In genomic region chr3:12750223-12750622, GRCh38 we compare ENCODE assay signal across 8 cellular contexts. TPM values are rescaled to one million over a fixed set of nuclear protein-coding genes. Genes with fewer than 3 reads are reported as not detected.
DNase-seq lines count a peak whose midpoint lies in the region; ATAC-seq and TF ChIP-seq lines count a peak whose summit lies in the region.

No MANE protein-coding gene starts in this region.

- no TSS peak for BruUV-seq in MCF 10A (replicated peaks; lab: Mats Ljungman, UMichigan)

- TF ChIP-seq CTCF in GM12865 (IDR thresholded peaks at IDR 0.05; ENCODE audit: insufficient read depth, low read depth, low read length, missing control alignments) = no peak
- TF ChIP-seq CTCF in MCF 10A (IDR thresholded peaks at IDR 0.05; ENCODE audit: unreplicated experiment) = no peak

- peaks cover 53% of the 10 kb centered on the region for H3K36me3 Mint-ChIP-seq in MCF 10A (ENCODE audit: insufficient read depth, unreplicated experiment)

- intact Hi-C loops in MCF 10A (cut with micrococcal nuclease) = no loop called here

- H3K27me3 Mint-ChIP-seq in MCF 10A (ENCODE audit: insufficient read depth, unreplicated experiment) = no peaks in the 10 kb centered on the region

- no peak for TF ChIP-seq RAD21 in Ishikawa (IDR thresholded peaks at IDR 0.05; ENCODE audit: low read depth)

- ATAC-seq in HG03045 (IDR thresholded peaks at IDR 0.05; ENCODE audit: unreplicated experiment) = no peak

- H3K4me3 ChIP-seq in GM12865 (ENCODE audit: low read depth, low read length) = no peak overlapping the region

- DNase-seq in GM12865 (ENCODE audit: low read depth) = peak; percentile 42
- DNase-seq in MCF 10A (ENCODE audit: unreplicated experiment) = peak; percentile 88
- peak; percentile 96 for DNase-seq in myocyte (ENCODE audit: low read depth)
- no peak for DNase-seq in NCI-H187 (lab: John Stamatoyannopoulos, UW)
- no peak for DNase-seq in GF-D8 (lab: John Stamatoyannopoulos, UW)
- DNase-seq in Kasumi-1 (lab: John Stamatoyannopoulos, UW) = no peak

- H3K9me3 Mint-ChIP-seq in MCF 10A (ENCODE audit: unreplicated experiment) = no peaks in the 10 kb centered on the region

- POLR2A ChIA-PET in MCF 10A (lab: Yijun Ruan, JAX) = interaction anchor here (0.9 to 1.3 kb wide), 4 partner anchors 9 to 91 kb away, joined by 3 to 9 read pairs (median 4); partner anchors contain the start of genes RPL32 and TMEM40

- no peak overlapping the region for H3K4me3 Mint-ChIP-seq in MCF 10A (ENCODE audit: unreplicated experiment)

- CTCF ChIA-PET in MCF 10A (lab: Yijun Ruan, JAX) = interaction anchor here (0.5 to 0.8 kb wide), 3 partner anchors 26 to 235 kb away, joined by 3 read pairs; no protein-coding TSS in a partner anchor

- peaks cover 31% of the 10 kb centered on the region for H3K4me1 Mint-ChIP-seq in MCF 10A (ENCODE audit: insufficient read depth, unreplicated experiment)

- peak overlapping the region; percentile 93 for H3K27ac Mint-ChIP-seq in MCF 10A (ENCODE audit: low read depth, unreplicated experiment)

- TF ChIP-seq EP300 in Ishikawa (IDR thresholded peaks at IDR 0.05; ENCODE audit: borderline replicate concordance) = no peak

TF ChIP-seq in Ishikawa, 13 proteins besides CTCF, POLR2A, EP300 and RAD21:
- TF ChIP-seq YY1 (IDR thresholded peaks at IDR 0.05; ENCODE audit: low read depth) (no peak), NFIC (IDR thresholded peaks at IDR 0.05) (0 out of 2 replicates have a peak, but pooled peaks have one; percentile 24), USF1 (IDR thresholded peaks at IDR 0.05) (peak; percentile 41; the same call in 1 of the 2 replicates), MAX (IDR thresholded peaks at IDR 0.05) (peak; percentile 68), REST (IDR thresholded peaks at IDR 0.05; ENCODE audit: low read depth) (no peak), CREB1 (IDR thresholded peaks at IDR 0.05; ENCODE audit: low read depth) (no peak), TEAD4 (IDR thresholded peaks at IDR 0.05) (peak; percentile 20; the same call in 1 of the 2 replicates), EGR1 (IDR thresholded peaks at IDR 0.05) (no peak)

RNA-seq across cellular contexts. Expression of gene TMEM40, which starts 8.8 kb away (rescaled TPM):
- total RNA-seq in MCF 10A (2022) (30.3 and 58.4 TPM in 2 replicates), myocyte (not detected in 2 replicates)
- polyA plus RNA-seq in myocyte (2012) = not detected

RNA-seq across cellular contexts. Expression of gene CAND2, which starts 46.3 kb away (rescaled TPM):
- not detected in 2 replicates for total RNA-seq in MCF 10A (2022)
- total RNA-seq in myocyte = 40.0 and 54.0 TPM in 2 replicates
- 10.9 TPM for polyA plus RNA-seq in myocyte (2012)

Comparison
In these comparisons a context has a peak if more than half of its experiments do, and no peak if none do; other contexts are left out.
1. DNase-seq: peak in GM12865 (single experiment), MCF 10A (single experiment) and myocyte (single experiment); none in NCI-H187 (0 of 2), GF-D8 (single experiment) and Kasumi-1 (0 of 2).
2. RNA of gene TMEM40, which starts 8.8 kb away (total RNA-seq): 30.3 to 58.4 TPM in MCF 10A; not detected in myocyte; every median in the first group is over 10 times any median in the second.
3. RNA of gene CAND2, which starts 46.3 kb away (total RNA-seq): 40.0 to 54.0 TPM in myocyte; not detected in MCF 10A; every median in the first group is over 10 times any median in the second.